Comparison of ENCODE assay signal across 18 cellular contexts in genomic region chr21:29230541-29231275, GRCh38.
DNase-seq lines count a peak whose midpoint lies in the region; ATAC-seq, FAIRE-seq and TF ChIP-seq lines count a peak whose summit lies in the region.
"Had no signal": no experiment of that assay in that cellular context is flagged by ENCODE, and none has a peak within 500 bp of the region (broad histone marks: within the 10 kb centered on the region; RNA-seq: fewer than 3 reads in every experiment).

No MANE protein-coding gene starts in this region.

- CTCF ChIA-PET in activated naive CD4-positive, alpha-beta T cell treated with anti-CD3 and anti-CD28 coated beads for 36 hours (lab: Charles Lee) = interaction anchor here (0.6 to 1.4 kb wide), 2 partner anchors 27 to 118 kb away, joined by 4 to 12 read pairs; no protein-coding TSS in a partner anchor
- CTCF ChIA-PET in CD4-positive, alpha-beta memory T cell (lab: Charles Lee; ENCODE audit: partially characterized antibody) = interaction anchor here (0.8 kb wide), 1 partner anchor 118 kb away, joined by 3 read pairs; no protein-coding TSS in a partner anchor

- no peak overlapping the region for H3K4me3 Mint-ChIP-seq in activated naive CD4-positive, alpha-beta T cell treated with anti-CD3 and anti-CD28 coated beads for 36 hours
- peak overlapping the region; percentile 43 for H3K4me3 Mint-ChIP-seq in activated T-helper 17 cell treated with anti-CD3 and anti-CD28 coated beads, Interleukin-2, amount 50 U/mL, for 72 hours
- H3K4me3 Mint-ChIP-seq in type B pancreatic cell = no peak overlapping the region
- no peak overlapping the region for H3K4me3 Mint-ChIP-seq in CD4-positive, alpha-beta memory T cell
- H3K4me3 Mint-ChIP-seq in stimulated activated effector memory CD8-positive, alpha-beta T cell treated with anti-CD3 and anti-CD28 coated beads, Interleukin-12 subunit alpha, Interleukin-12 subunit beta, amount 100 ng/mL, for 72 hours = no peak overlapping the region

- dilution Hi-C loops in keratinocyte (cut with MboI; ENCODE audit: extremely low pct_ligation_motif_present, low sequenced_read_pairs) = no loop called here

- H4K20me1 ChIP-seq in keratinocyte (ENCODE audit: control insufficient read depth, extremely low read depth, insufficient read depth, low read length) = no peaks in the 10 kb centered on the region

- no peak overlapping the region for H3K9ac ChIP-seq in keratinocyte (ENCODE audit: control insufficient read depth, extremely low read depth, insufficient read depth, low read length)

- H2AFZ ChIP-seq in keratinocyte (ENCODE audit: control insufficient read depth, low read length) = peak overlapping the region; percentile 80

- ATAC-seq in activated T-helper 17 cell treated with anti-CD3 and anti-CD28 coated beads, Interleukin-2, amount 50 U/mL, for 72 hours (replicated peaks) = no peak
- no peak for ATAC-seq in GM18907 (IDR thresholded peaks at IDR 0.05; ENCODE audit: unreplicated experiment)
- no peak for ATAC-seq in stimulated activated effector memory CD8-positive, alpha-beta T cell treated with anti-CD3 and anti-CD28 coated beads, Interleukin-12 subunit alpha, Interleukin-12 subunit beta, amount 100 ng/mL, for 72 hours

- H3K79me2 ChIP-seq in keratinocyte (ENCODE audit: control insufficient read depth, insufficient read depth, low read length) = no peaks in the 10 kb centered on the region

- peaks cover 7% of the 10 kb centered on the region for H3K27me3 Mint-ChIP-seq in activated naive CD4-positive, alpha-beta T cell treated with anti-CD3 and anti-CD28 coated beads for 36 hours (ENCODE audit: low read depth)
- peaks cover 28% of the 10 kb centered on the region for H3K27me3 Mint-ChIP-seq in activated T-helper 17 cell treated with anti-CD3 and anti-CD28 coated beads, Interleukin-2, amount 50 U/mL, for 72 hours
- no peaks in the 10 kb centered on the region for H3K27me3 Mint-ChIP-seq in type B pancreatic cell
- H3K27me3 Mint-ChIP-seq in CD4-positive, alpha-beta memory T cell = peaks cover 0 to 7% of the 10 kb centered on the region in 2 donors

- intact Hi-C loops in activated naive CD4-positive, alpha-beta T cell treated with anti-CD3 and anti-CD28 coated beads for 36 hours (cut with micrococcal nuclease) = loop anchor here (5.0 kb wide), 3 partner anchors 208 to 458 kb away; partner anchors contain the start of genes LTN1 and USP16
- intact Hi-C loops in CD4-positive, alpha-beta memory T cell (cut with micrococcal nuclease) = no loop called here

- H3K36me3 Mint-ChIP-seq in activated naive CD4-positive, alpha-beta T cell treated with anti-CD3 and anti-CD28 coated beads for 36 hours (ENCODE audit: low read depth) = no peaks in the 10 kb centered on the region
- H3K36me3 Mint-ChIP-seq in activated T-helper 17 cell treated with anti-CD3 and anti-CD28 coated beads, Interleukin-2, amount 50 U/mL, for 72 hours (ENCODE audit: low read depth) = no peaks in the 10 kb centered on the region
- no peaks in the 10 kb centered on the region for H3K36me3 Mint-ChIP-seq in type B pancreatic cell
- H3K36me3 Mint-ChIP-seq in CD4-positive, alpha-beta memory T cell = no peaks in the 10 kb centered on the region
- H3K36me3 Mint-ChIP-seq in stimulated activated effector memory CD8-positive, alpha-beta T cell treated with anti-CD3 and anti-CD28 coated beads, Interleukin-12 subunit alpha, Interleukin-12 subunit beta, amount 100 ng/mL, for 72 hours = no peaks in the 10 kb centered on the region

- peaks cover 45% of the 10 kb centered on the region for H3K4me1 Mint-ChIP-seq in activated naive CD4-positive, alpha-beta T cell treated with anti-CD3 and anti-CD28 coated beads for 36 hours (ENCODE audit: low read depth)
- H3K4me1 Mint-ChIP-seq in activated T-helper 17 cell treated with anti-CD3 and anti-CD28 coated beads, Interleukin-2, amount 50 U/mL, for 72 hours = peaks cover 40% of the 10 kb centered on the region
- peaks cover 6% of the 10 kb centered on the region for H3K4me1 Mint-ChIP-seq in type B pancreatic cell (ENCODE audit: unreplicated experiment)
- H3K4me1 Mint-ChIP-seq in CD4-positive, alpha-beta memory T cell = peaks cover 0 to 9% (median 6%) of the 10 kb centered on the region in 4 donors
- peaks cover 25% of the 10 kb centered on the region for H3K4me1 Mint-ChIP-seq in stimulated activated effector memory CD8-positive, alpha-beta T cell treated with anti-CD3 and anti-CD28 coated beads, Interleukin-12 subunit alpha, Interleukin-12 subunit beta, amount 100 ng/mL, for 72 hours

- H3K27me3 ChIP-seq in keratinocyte (ENCODE audit: control insufficient read depth, extremely low read depth, insufficient read depth, low read length) = no peaks in the 10 kb centered on the region
- no peaks in the 10 kb centered on the region for H3K27me3 ChIP-seq in CD4-positive, alpha-beta memory T cell (ENCODE audit: insufficient read depth, low read length)
- H3K27me3 ChIP-seq: upper lobe of left lung had no signal

- H3K9me1 ChIP-seq in keratinocyte (ENCODE audit: control insufficient read depth, extremely low read depth, insufficient read depth, low read length) = no peaks in the 10 kb centered on the region

- TF ChIP-seq CTCF in keratinocyte (optimal IDR thresholded peaks at IDR 0.05 in 1 of 3, IDR thresholded peaks at IDR 0.05 in 1 of 3, conservative IDR thresholded peaks at IDR 0.05 in 1 of 3; ENCODE audit: extremely low read depth in 1 of 3, insufficient read depth in 2 of 3, low read length in 3 of 3) = no peak
- no peak for TF ChIP-seq CTCF in type B pancreatic cell (conservative IDR thresholded peaks at IDR 0.05)

- peak overlapping the region; percentile 70 for H3K27ac ChIP-seq in keratinocyte (ENCODE audit: control insufficient read depth, insufficient read depth, low read length)
- no peak overlapping the region for H3K27ac ChIP-seq in CD4-positive, alpha-beta memory T cell (ENCODE audit: low read depth, low read length)
- H3K27ac ChIP-seq: prostate gland, SK-N-MC, upper lobe of left lung had no signal

- POLR2A ChIA-PET in CD4-positive, alpha-beta memory T cell (lab: Charles Lee; ENCODE audit: partially characterized antibody) = no interaction called here

- H3K27ac Mint-ChIP-seq in activated naive CD4-positive, alpha-beta T cell treated with anti-CD3 and anti-CD28 coated beads for 36 hours = peak overlapping the region; percentile 37
- H3K27ac Mint-ChIP-seq in activated T-helper 17 cell treated with anti-CD3 and anti-CD28 coated beads, Interleukin-2, amount 50 U/mL, for 72 hours = peak overlapping the region; percentile 90
- H3K27ac Mint-ChIP-seq in type B pancreatic cell = peak overlapping the region; percentile 88
- H3K27ac Mint-ChIP-seq in CD4-positive, alpha-beta memory T cell = peak overlapping the region in 1 of 7 donors; percentile 57
- H3K27ac Mint-ChIP-seq in stimulated activated effector memory CD8-positive, alpha-beta T cell treated with anti-CD3 and anti-CD28 coated beads, Interleukin-12 subunit alpha, Interleukin-12 subunit beta, amount 100 ng/mL, for 72 hours = no peak overlapping the region

- H3K4me2 ChIP-seq in keratinocyte (ENCODE audit: control insufficient read depth, extremely low read depth, insufficient read depth, low read depth, low read length) = peak overlapping the region; percentile 71

- no peaks in the 10 kb centered on the region for H3K36me3 ChIP-seq in keratinocyte (ENCODE audit: control insufficient read depth in 2 of 2, extremely low read depth in 1 of 2, insufficient read depth in 2 of 2, low read length in 2 of 2)
- H3K36me3 ChIP-seq in CD4-positive, alpha-beta memory T cell (ENCODE audit: insufficient read depth, low read length) = no peaks in the 10 kb centered on the region
- H3K36me3 ChIP-seq: prostate gland, upper lobe of left lung had no signal

- FAIRE-seq in keratinocyte (lab: Jason Lieb, UNC) = peak; percentile 51
- FAIRE-seq: A204.1, bronchial epithelial cell, D721Med had no signal

- no peak overlapping the region for H3K4me3 ChIP-seq in keratinocyte (ENCODE audit: control insufficient read depth in 2 of 3, extremely low read depth in 1 of 3, insufficient read depth in 2 of 3, low read depth in 1 of 3, low read length in 3 of 3)
- H3K4me3 ChIP-seq in CD4-positive, alpha-beta memory T cell (ENCODE audit: low read length in 2 of 2) = no peak overlapping the region
- H3K4me3 ChIP-seq: prostate gland, SK-N-MC, upper lobe of left lung had no signal

- H3K9me3 Mint-ChIP-seq in activated naive CD4-positive, alpha-beta T cell treated with anti-CD3 and anti-CD28 coated beads for 36 hours = no peaks in the 10 kb centered on the region
- no peaks in the 10 kb centered on the region for H3K9me3 Mint-ChIP-seq in activated T-helper 17 cell treated with anti-CD3 and anti-CD28 coated beads, Interleukin-2, amount 50 U/mL, for 72 hours
- no peaks in the 10 kb centered on the region for H3K9me3 Mint-ChIP-seq in type B pancreatic cell
- H3K9me3 Mint-ChIP-seq in CD4-positive, alpha-beta memory T cell = peaks cover 0 to 4% (median 0%) of the 10 kb centered on the region in 8 donors
- H3K9me3 Mint-ChIP-seq in stimulated activated effector memory CD8-positive, alpha-beta T cell treated with anti-CD3 and anti-CD28 coated beads, Interleukin-12 subunit alpha, Interleukin-12 subunit beta, amount 100 ng/mL, for 72 hours = no peaks in the 10 kb centered on the region

- peaks cover 31% of the 10 kb centered on the region for H3K4me1 ChIP-seq in keratinocyte (ENCODE audit: control insufficient read depth, extremely low read depth, insufficient read depth, low read length)
- H3K4me1 ChIP-seq in CD4-positive, alpha-beta memory T cell (ENCODE audit: insufficient read depth, low read length) = peaks cover 5% of the 10 kb centered on the region
- H3K4me1 ChIP-seq: prostate gland, upper lobe of left lung had no signal

- H3K9me3 ChIP-seq in keratinocyte (ENCODE audit: control insufficient read depth, low read depth, low read length) = no peaks in the 10 kb centered on the region
- no peaks in the 10 kb centered on the region for H3K9me3 ChIP-seq in CD4-positive, alpha-beta memory T cell (ENCODE audit: control insufficient read depth in 1 of 2, low read length in 2 of 2)
- H3K9me3 ChIP-seq: prostate gland, upper lobe of left lung had no signal

- no peak for DNase-seq in activated naive CD4-positive, alpha-beta T cell treated with anti-CD3 and anti-CD28 coated beads for 36 hours
- no peak for DNase-seq in activated naive CD4-positive, alpha-beta T cell (lab: John Stamatoyannopoulos, UW)
- DNase-seq in keratinocyte (ENCODE audit: low read depth, low spot score) (no peak), type B pancreatic cell (ENCODE audit: extremely low spot score, unreplicated experiment) (no peak)
- DNase-seq in CD4-positive, alpha-beta memory T cell = no peak
- no peak for DNase-seq in stimulated activated effector memory CD8-positive, alpha-beta T cell treated with anti-CD3 and anti-CD28 coated beads, Interleukin-12 subunit alpha, Interleukin-12 subunit beta, amount 100 ng/mL, for 72 hours (ENCODE audit: low spot score in 2 of 2)
- DNase-seq: activated effector memory CD4-positive, alpha-beta T cell treated with Interleukin-2 at 50 U/mL for 16 hours; NCI-H1436; NCI-H446; stimulated activated CD4-positive, alpha-beta T cell treated with anti-CD3 and anti-CD28 coated beads, Interleukin-1b, Interleukin-23, amount 100 ng/mL, for 48 hours; upper lobe of left lung had no signal
